ENCODE assay signal across 22 cellular contexts in the genomic region with DNA sequence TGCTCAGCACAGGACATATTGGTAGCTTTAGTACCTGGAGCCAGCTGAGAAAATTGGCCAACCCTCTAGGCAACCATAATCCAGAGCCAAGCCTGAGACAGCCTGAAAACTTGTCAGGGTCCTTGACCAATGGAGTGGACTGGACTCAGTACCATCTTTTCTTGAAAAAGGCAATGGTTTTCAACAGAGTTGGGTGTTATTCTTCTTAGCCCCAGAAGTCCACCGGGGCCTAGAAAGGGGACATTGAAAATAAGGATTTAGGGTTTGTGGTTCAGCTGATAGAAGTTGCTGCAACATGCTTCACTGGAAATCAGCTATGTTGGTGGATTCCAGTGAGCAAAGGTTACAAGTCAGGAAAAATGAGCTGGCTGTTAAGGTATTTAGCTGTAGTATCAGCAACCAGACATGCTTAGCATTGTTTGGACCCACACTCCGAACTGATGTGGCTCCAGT. TPM values are rescaled to one million over a fixed set of nuclear protein-coding genes. Genes with fewer than 3 reads are reported as not detected.
DNase-seq lines count a peak whose midpoint lies in the region; ATAC-seq, FAIRE-seq and TF ChIP-seq lines count a peak whose summit lies in the region.
"Had no signal": no experiment of that assay in that cellular context is flagged by ENCODE, and none has a peak within 500 bp of the region (broad histone marks: within the 10 kb centered on the region; RNA-seq: fewer than 3 reads in every experiment).

No MANE protein-coding gene starts in this region.

- BruUV-seq in mammary epithelial cell (replicated peaks; lab: Mats Ljungman, UMichigan): no TSS peak

- H3K36me3 ChIP-seq in mammary epithelial cell (ENCODE audit: insufficient read depth, low read length) (no peaks in the 10 kb centered on the region), breast epithelium (no peaks in the 10 kb centered on the region), bronchial epithelial cell (ENCODE audit: control insufficient read depth, insufficient read depth, low read length) (no peaks in the 10 kb centered on the region)
- H3K36me3 ChIP-seq: esophagus muscularis mucosa, ovary had no signal

- H3K4me2 ChIP-seq in mammary epithelial cell (ENCODE audit: insufficient read depth, low read depth, low read length): no peak overlapping the region

- DNase-seq in mammary epithelial cell (peak; percentile 9), breast epithelium (ENCODE audit: low spot score in 2 of 2) (no peak), bronchial epithelial cell (ENCODE audit: low read depth) (peak; percentile 43), kidney tubule cell (ENCODE audit: low spot score) (peak; percentile 94), NCI-H146 (lab: John Stamatoyannopoulos, UW) (no peak), NCI-H2107 treated with DMSO at 0.1 percent for 48 hours (lab: John Stamatoyannopoulos, UW; ENCODE audit: unreplicated experiment) (no peak)
- DNase-seq: activated B cell treated with CpG ODN at 0.5 μM for 24 hours; activated CD8-positive, alpha-beta T cell treated with anti-CD3 and anti-CD28 coated beads, Interleukin-2, amount 10 ng/mL, durations not matched to agents 7 days and 5 days; activated T-cell treated with anti-CD3 and anti-CD28 coated beads, Interleukin-2, amount 50 U/mL, for 48 hours; C1 segment of cervical spinal cord; caudate nucleus; KBM-7; naive B cell; NCI-H2081; ovary; stimulated activated CD4-positive, alpha-beta T cell treated with anti-CD3 and anti-CD28 coated beads, Interleukin-2, amount 100 ng/mL, for 24 hours had no signal

- 55% methylated on average over 2 of the region's 2 CpGs for WGBS in mammary epithelial cell (ENCODE audit: low coverage, missing lambda C conversion rate)

- no peak overlapping the region for H3K4me3 ChIP-seq in mammary epithelial cell (replicated peaks in 1 of 3; ENCODE audit: insufficient read depth in 1 of 3, low read depth in 2 of 3, low read length in 3 of 3)
- H3K4me3 ChIP-seq in breast epithelium: no peak overlapping the region
- no peak overlapping the region for H3K4me3 ChIP-seq in bronchial epithelial cell (ENCODE audit: low read depth, low read length)
- H3K4me3 ChIP-seq: esophagus muscularis mucosa, ovary, SK-N-MC had no signal

- in situ Hi-C loops in mammary epithelial cell (cut with MboI; ENCODE audit: low sequenced_read_pairs in 2 of 2): no loop called here

- CTCF ChIA-PET in mammary epithelial cell (lab: Charles Lee; ENCODE audit: low non-redundant PET): no interaction called here

- no peaks in the 10 kb centered on the region for H3K27me3 ChIP-seq in mammary epithelial cell (ENCODE audit: insufficient read depth, low read length)
- no peaks in the 10 kb centered on the region for H3K27me3 ChIP-seq in breast epithelium
- no peaks in the 10 kb centered on the region for H3K27me3 ChIP-seq in bronchial epithelial cell (ENCODE audit: control insufficient read depth, insufficient read depth, low read length)
- H3K27me3 ChIP-seq: esophagus muscularis mucosa, ovary had no signal

- intact Hi-C loops in mammary epithelial cell (cut with micrococcal nuclease): no loop called here
- intact Hi-C loops in breast epithelium (cut with DNase I; ENCODE audit: low total_unique reads): no loop called here

- TF ChIP-seq POLR2A in breast epithelium (IDR thresholded peaks at IDR 0.05): no peak

- H4K20me1 ChIP-seq in mammary epithelial cell (ENCODE audit: insufficient read depth, low read length): no peaks in the 10 kb centered on the region

- no peak overlapping the region for H2AFZ ChIP-seq in mammary epithelial cell (ENCODE audit: low read depth, low read length)

- H3K9ac ChIP-seq in mammary epithelial cell (ENCODE audit: insufficient read depth, low read length): no peak overlapping the region

- ATAC-seq in GM19023 (IDR thresholded peaks at IDR 0.05; ENCODE audit: unreplicated experiment) (no peak), HG02642 (IDR thresholded peaks at IDR 0.05; ENCODE audit: poor library complexity, unreplicated experiment) (no peak)
- ATAC-seq: activated CD8-positive, alpha-beta T cell treated with anti-CD3 and anti-CD28 coated beads, Interleukin-2, amount 10 ng/mL, durations not matched to agents 7 days and 5 days had no signal

- dilution Hi-C loops in mammary epithelial cell (cut with HindIII; ENCODE audit: low sequenced_read_pairs): no loop called here

- no peaks in the 10 kb centered on the region for H3K9me3 ChIP-seq in mammary epithelial cell (replicated peaks; ENCODE audit: insufficient read depth, low read length)
- H3K9me3 ChIP-seq in breast epithelium: no peaks in the 10 kb centered on the region
- H3K9me3 ChIP-seq: esophagus muscularis mucosa, ovary had no signal

- no peak overlapping the region for H3K27ac ChIP-seq in mammary epithelial cell (ENCODE audit: insufficient read depth, low read depth, low read length)
- H3K27ac ChIP-seq in breast epithelium: no peak overlapping the region
- H3K27ac ChIP-seq: 22Rv1, esophagus muscularis mucosa, ovary, SK-N-MC had no signal

- H3K4me1 ChIP-seq in mammary epithelial cell (ENCODE audit: insufficient read depth, low read length): no peaks in the 10 kb centered on the region
- H3K4me1 ChIP-seq in breast epithelium: no peaks in the 10 kb centered on the region
- H3K4me1 ChIP-seq: esophagus muscularis mucosa had no signal

- no peak for FAIRE-seq in bronchial epithelial cell (lab: Jason Lieb, UNC)
- FAIRE-seq: GM12892 had no signal

- H3K79me2 ChIP-seq in mammary epithelial cell (ENCODE audit: insufficient read depth, low read length): no peaks in the 10 kb centered on the region

- TF ChIP-seq CTCF in mammary epithelial cell (conservative IDR thresholded peaks at IDR 0.05 in 1 of 2, IDR thresholded peaks at IDR 0.05 in 1 of 2; ENCODE audit: extremely low read depth in 1 of 2, insufficient read depth in 1 of 2, low read depth in 1 of 2, low read length in 2 of 2) (no peak), breast epithelium (IDR thresholded peaks at IDR 0.05) (no peak), bronchial epithelial cell (IDR thresholded peaks at IDR 0.05; ENCODE audit: insufficient read depth, low read length, severe bottlenecking) (no peak)

RNA-seq across cellular contexts. Expression of gene CNOT11, which starts 22.1 kb away (rescaled TPM):
- total RNA-seq in mammary epithelial cell (10 to 100 TPM; 43.8 to 53.7 TPM), breast epithelium (10 to 100 TPM; 19.2 to 33.1 (median 23.9) TPM), bronchial epithelial cell (10.8 and 15.5 TPM in 2 replicates)
- 64.3 TPM for polyA plus RNA-seq in mammary epithelial cell
- polyA minus RNA-seq in mammary epithelial cell: 186 TPM

Comparison
In these comparisons a context has a peak if more than half of its experiments do, and no peak if none do; other contexts are left out.
1. DNase-seq: peak in mammary epithelial cell (single experiment), bronchial epithelial cell (single experiment) and kidney tubule cell (single experiment); none in breast epithelium (0 of 2), NCI-H146 (single experiment) and NCI-H2107 treated with DMSO at 0.1 percent for 48 hours (single experiment).